Comparison of ENCODE assay signal across 1 cellular context in genomic region chr20:50280851-50281655, GRCh38.
TF ChIP-seq lines count a peak whose summit lies in the region.

No MANE protein-coding gene starts in this region.

TF ChIP-seq in A549, 52 proteins besides CTCF, POLR2A, EP300 and RAD21 (continued from another document):
- TF ChIP-seq E2F6 (IDR thresholded peaks at IDR 0.05; ENCODE audit: borderline replicate concordance, low read depth) (no peak), ZFP36 (IDR thresholded peaks at IDR 0.05; ENCODE audit: borderline replicate concordance, partially characterized antibody) (no peak), RARB (CRISPR knock-in tag; IDR thresholded peaks at IDR 0.05) (no peak)
